In genomic region chr4:169770411-169770810, GRCh38 we compare ENCODE assay signal across 1 cellular context.
TF ChIP-seq lines count a peak whose summit lies in the region.

No MANE protein-coding gene starts in this region.

TF ChIP-seq in K562, 482 proteins besides CTCF, POLR2A, EP300 and RAD21:
- TF ChIP-seq RFX1 (IDR thresholded peaks at IDR 0.05) (0 out of 2 replicates have a peak, but pooled peaks have one; percentile 14), ZBTB40 (IDR thresholded peaks at IDR 0.05) (no peak), ZBTB40 (CRISPR knock-in tag; IDR thresholded peaks at IDR 0.05) (no peak)
TF ChIP-seq in K562: peak in this region for 1.
